In genomic region chr11:128291043-128291442, GRCh38 we compare ENCODE assay signal across 12 cellular contexts.
A peak's percentile ranks its signal among the peaks of the same experiment; 100 is the strongest.
DNase-seq lines count a peak whose midpoint lies in the region; ATAC-seq and TF ChIP-seq lines count a peak whose summit lies in the region.
"Had no signal": no experiment of that assay in that cellular context is flagged by ENCODE, and none has a peak within 500 bp of the region (broad histone marks: within the 10 kb centered on the region; RNA-seq: fewer than 3 reads in every experiment).

No MANE protein-coding gene starts in this region.

- no peaks in the 10 kb centered on the region for H3K36me3 ChIP-seq in subcutaneous abdominal adipose tissue (ENCODE audit: control insufficient read depth in 5 of 5, insufficient read depth in 5 of 5, low read length in 5 of 5)
- H3K36me3 ChIP-seq: pancreas had no signal

- H3K27me3 ChIP-seq in subcutaneous abdominal adipose tissue (ENCODE audit: control insufficient read depth in 5 of 5, insufficient read depth in 4 of 5, low read length in 5 of 5): no peaks in the 10 kb centered on the region
- H3K27me3 ChIP-seq: pancreas had no signal

- H3K27ac ChIP-seq in subcutaneous abdominal adipose tissue (ENCODE audit: low read depth, low read length): peak overlapping the region; percentile 25
- H3K27ac ChIP-seq: dorsolateral prefrontal cortex had no signal

- no peak for ATAC-seq in activated B cell treated with CpG ODN at 0.5 μM for 24 hours (ENCODE audit: low read depth)
- peak; percentile 30 for ATAC-seq in left colon
- no peak for ATAC-seq in GM21390 (IDR thresholded peaks at IDR 0.05; ENCODE audit: unreplicated experiment)
- ATAC-seq in HG03432 (IDR thresholded peaks at IDR 0.05; ENCODE audit: unreplicated experiment): no peak

- H3K4me3 ChIP-seq in subcutaneous abdominal adipose tissue (ENCODE audit: low read depth in 1 of 5, low read length in 5 of 5): peak overlapping the region in 2 of 5 donors; percentile 5 to 16
- H3K4me3 ChIP-seq: pancreas had no signal

- POLR2A ChIA-PET in activated B cell treated with CpG ODN at 0.5 μM for 24 hours (lab: Charles Lee): interaction anchor here (0.6 to 6.1 kb wide), 34 partner anchors 9 to 550 kb away, joined by 3 to 123 read pairs (median 4); partner anchors contain the start of gene FLI1

- peaks cover 6% of the 10 kb centered on the region for H3K36me3 Mint-ChIP-seq in activated naive CD4-positive, alpha-beta T cell treated with anti-CD3 and anti-CD28 coated beads, Interleukin-2, amount 50 U/mL, for 24 hours
- H3K36me3 Mint-ChIP-seq in activated B cell treated with CpG ODN at 0.5 μM for 24 hours (ENCODE audit: low read depth): no peaks in the 10 kb centered on the region

- H3K4me1 Mint-ChIP-seq in activated naive CD4-positive, alpha-beta T cell treated with anti-CD3 and anti-CD28 coated beads, Interleukin-2, amount 50 U/mL, for 24 hours: peaks cover 98% of the 10 kb centered on the region
- H3K4me1 Mint-ChIP-seq in activated B cell treated with CpG ODN at 0.5 μM for 24 hours: peaks cover 95% of the 10 kb centered on the region

- peak overlapping the region; percentile 86 for H3K4me3 Mint-ChIP-seq in activated naive CD4-positive, alpha-beta T cell treated with anti-CD3 and anti-CD28 coated beads, Interleukin-2, amount 50 U/mL, for 24 hours
- peak overlapping the region; percentile 85 for H3K4me3 Mint-ChIP-seq in activated B cell treated with CpG ODN at 0.5 μM for 24 hours

- no peaks in the 10 kb centered on the region for H3K9me3 Mint-ChIP-seq in activated naive CD4-positive, alpha-beta T cell treated with anti-CD3 and anti-CD28 coated beads, Interleukin-2, amount 50 U/mL, for 24 hours
- no peaks in the 10 kb centered on the region for H3K9me3 Mint-ChIP-seq in activated B cell treated with CpG ODN at 0.5 μM for 24 hours

- TF ChIP-seq CTCF in activated B cell treated with CpG ODN at 0.5 μM for 24 hours (IDR thresholded peaks at IDR 0.05): no peak

- DNase-seq in activated naive CD4-positive, alpha-beta T cell treated with anti-CD3 and anti-CD28 coated beads, Interleukin-2, amount 50 U/mL, for 16 hours: no peak
- DNase-seq in activated B cell treated with CpG ODN at 0.5 μM for 24 hours (no peak), left colon (peak in 1 of 2 donors; percentile 35)
- DNase-seq in stimulated activated CD4-positive, alpha-beta T cell treated with anti-CD3 and anti-CD28 coated beads, Interleukin-1b, Interleukin-23, amount 100 ng/mL, for 48 hours: no peak
- DNase-seq: dorsolateral prefrontal cortex, NCI-H1105 treated with DMSO at 0.1 percent for 48 hours, SHP77 treated with DMSO at 0.1 percent for 48 hours had no signal

- H3K27me3 Mint-ChIP-seq in activated naive CD4-positive, alpha-beta T cell treated with anti-CD3 and anti-CD28 coated beads, Interleukin-2, amount 50 U/mL, for 24 hours: no peaks in the 10 kb centered on the region
- H3K27me3 Mint-ChIP-seq in activated B cell treated with CpG ODN at 0.5 μM for 24 hours: no peaks in the 10 kb centered on the region

- H3K27ac Mint-ChIP-seq in activated naive CD4-positive, alpha-beta T cell treated with anti-CD3 and anti-CD28 coated beads, Interleukin-2, amount 50 U/mL, for 24 hours: peak overlapping the region; percentile 98
- peak overlapping the region; percentile 99 for H3K27ac Mint-ChIP-seq in activated B cell treated with CpG ODN at 0.5 μM for 24 hours

- CTCF ChIA-PET in activated B cell treated with CpG ODN at 0.5 μM for 24 hours (lab: Charles Lee): interaction anchor here (0.9 to 10.8 kb wide), 34 partner anchors 9 to 541 kb away, joined by 3 to 190 read pairs (median 6); no protein-coding TSS in a partner anchor

- intact Hi-C loops in activated B cell treated with CpG ODN at 0.5 μM for 24 hours (cut with micrococcal nuclease) (loop anchor here (2.0 kb wide), 2 partner anchors 52 to 404 kb away; partner anchors contain the start of gene FLI1), left colon (cut with DNase I, micrococcal nuclease) (loop anchor here (2.0 to 10.0 kb wide), 2 partner anchors 116 to 340 kb away; no protein-coding TSS in a partner anchor)

- H3K9me3 ChIP-seq in subcutaneous abdominal adipose tissue (ENCODE audit: control insufficient read depth in 5 of 5, low read length in 5 of 5): no peaks in the 10 kb centered on the region
- H3K9me3 ChIP-seq: pancreas had no signal

- H3K4me1 ChIP-seq in subcutaneous abdominal adipose tissue (ENCODE audit: control insufficient read depth in 5 of 5, insufficient read depth in 5 of 5, low read length in 5 of 5): peaks cover 0 to 51% (median 12%) of the 10 kb centered on the region in 5 donors

- H3K9ac ChIP-seq in subcutaneous abdominal adipose tissue (ENCODE audit: low read length in 5 of 5): no peak overlapping the region
